In the genomic region with DNA sequence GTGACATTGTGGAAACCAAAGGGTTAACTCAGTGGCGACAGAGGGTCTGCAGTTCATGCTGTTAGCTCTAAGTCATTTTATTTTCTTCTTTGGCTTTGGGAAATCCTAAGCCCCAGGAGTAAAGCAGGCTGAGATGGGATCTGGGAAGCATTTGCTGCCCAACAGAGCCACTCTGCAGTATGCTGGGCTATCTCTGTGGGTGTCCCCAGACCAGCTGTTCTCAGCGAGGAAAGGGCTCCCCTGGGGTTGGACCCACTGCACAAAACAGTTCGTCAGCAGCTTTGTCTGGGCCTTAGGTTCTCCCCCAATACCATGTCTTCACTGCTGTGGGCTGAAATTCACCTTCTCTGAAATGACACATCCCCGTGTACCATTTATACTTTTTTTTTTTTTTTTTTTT, we compare ENCODE assay signal across 25 cellular contexts. TPM values are rescaled to one million over a fixed set of nuclear protein-coding genes. Genes with fewer than 3 reads are reported as not detected.
"Had no signal": no experiment of that assay in that cellular context is flagged by ENCODE, and none has a peak within 500 bp of the region (broad histone marks: within the 10 kb centered on the region; RNA-seq: fewer than 3 reads in every experiment).

No MANE protein-coding gene starts in this region.

- H3K4me3 Mint-ChIP-seq: activated CD4-positive, alpha-beta T cell treated with anti-CD3 and anti-CD28 coated beads, Interleukin-2, amount 10 ng/mL, durations not matched to agents 7 days and 5 days; activated naive CD4-positive, alpha-beta T cell treated with anti-CD3 and anti-CD28 coated beads, Interleukin-2, amount 50 U/mL, for 24 hours; naive thymus-derived CD4-positive, alpha-beta T cell; T-helper 2 cell treated with Interferon-gamma antibody and Interleukin-4, amounts not matched to agents 5 μg/mL and 100 μg/mL, for 36 hours had no signal

- H3K4me1 Mint-ChIP-seq: activated CD4-positive, alpha-beta T cell treated with anti-CD3 and anti-CD28 coated beads, Interleukin-2, amount 10 ng/mL, durations not matched to agents 7 days and 5 days; activated naive CD4-positive, alpha-beta T cell treated with anti-CD3 and anti-CD28 coated beads, Interleukin-2, amount 50 U/mL, for 24 hours; naive thymus-derived CD4-positive, alpha-beta T cell had no signal

- H3K4me1 ChIP-seq: left lung, pancreas, right lobe of liver, tibial artery had no signal

- H3K9me3 ChIP-seq: gastrocnemius medialis, heart left ventricle, left lung, mucosa of descending colon, neutrophil, pancreas, right lobe of liver, tibial artery had no signal

- ATAC-seq: activated CD4-positive, CD25-positive, alpha-beta regulatory T cell treated with anti-CD3 and anti-CD28 coated beads, Interleukin-2, amount 50 U/mL, for 24 hours; esophagus mucosa; gastrocnemius medialis; left lung; mucosa of descending colon; naive thymus-derived CD4-positive, alpha-beta T cell; pancreas; right lobe of liver had no signal

- H3K27ac Mint-ChIP-seq: activated CD4-positive, alpha-beta T cell treated with anti-CD3 and anti-CD28 coated beads, Interleukin-2, amount 10 ng/mL, durations not matched to agents 7 days and 5 days; activated naive CD4-positive, alpha-beta T cell treated with anti-CD3 and anti-CD28 coated beads, Interleukin-2, amount 50 U/mL, for 24 hours; naive thymus-derived CD4-positive, alpha-beta T cell; T-helper 2 cell treated with Interferon-gamma antibody and Interleukin-4, amounts not matched to agents 5 μg/mL and 100 μg/mL, for 36 hours had no signal

- H3K9me3 Mint-ChIP-seq: activated CD4-positive, alpha-beta T cell treated with anti-CD3 and anti-CD28 coated beads, Interleukin-2, amount 10 ng/mL, durations not matched to agents 7 days and 5 days; activated naive CD4-positive, alpha-beta T cell treated with anti-CD3 and anti-CD28 coated beads, Interleukin-2, amount 50 U/mL, for 24 hours; naive thymus-derived CD4-positive, alpha-beta T cell; T-helper 2 cell treated with Interferon-gamma antibody and Interleukin-4, amounts not matched to agents 5 μg/mL and 100 μg/mL, for 36 hours had no signal

- H3K27ac ChIP-seq: gastrocnemius medialis, heart left ventricle, left lung, neutrophil, pancreas, right lobe of liver, tibial artery had no signal

- H3K36me3 ChIP-seq: gastrocnemius medialis, left lung, neutrophil, pancreas, right lobe of liver, tibial artery had no signal

- DNase-seq: activated CD4-positive, alpha-beta T cell treated with anti-CD3 and anti-CD28 coated beads, Interleukin-2, amount 10 ng/mL, durations not matched to agents 7 days and 5 days; activated CD8-positive, alpha-beta memory T cell treated with anti-CD3 and anti-CD28 coated beads for 24 hours; activated gamma-delta T cell; effector CD4-positive, alpha-beta T cell; gastrocnemius medialis; heart left ventricle; left lung; mucosa of descending colon; naive thymus-derived CD4-positive, alpha-beta T cell; pancreas; right lobe of liver; stimulated activated CD8-positive, alpha-beta memory T cell treated with anti-CD3 and anti-CD28 coated beads, Interleukin-4, amount 100 ng/mL, for 48 hours; stimulated activated naive CD4-positive, alpha-beta T cell; tibial artery had no signal

- H3K36me3 Mint-ChIP-seq: activated naive CD4-positive, alpha-beta T cell treated with anti-CD3 and anti-CD28 coated beads, Interleukin-2, amount 50 U/mL, for 24 hours; naive thymus-derived CD4-positive, alpha-beta T cell had no signal

- H3K4me3 ChIP-seq: gastrocnemius medialis, heart left ventricle, left lung, mucosa of descending colon, pancreas, right lobe of liver, tibial artery had no signal

- H3K27me3 ChIP-seq: gastrocnemius medialis, heart left ventricle, left lung, neutrophil, pancreas, right lobe of liver, tibial artery had no signal

RNA-seq across cellular contexts. Expression of a gene that starts 34.0 kb away (rescaled TPM):
- polyA plus RNA-seq: naive thymus-derived CD4-positive, alpha-beta T cell had no signal

RNA-seq across cellular contexts. Expression of a gene that starts 45.2 kb away (rescaled TPM):
- total RNA-seq: activated CD4-positive, alpha-beta T cell treated with anti-CD3 and anti-CD28 coated beads, Interleukin-2, amount 10 ng/mL, durations not matched to agents 7 days and 5 days; astrocyte; bronchial epithelial cell; cerebellum; esophagus mucosa; gastrocnemius medialis; kidney epithelial cell; naive thymus-derived CD4-positive, alpha-beta T cell; pancreas; pulmonary artery endothelial cell; right lobe of liver; urinary bladder had no signal
- polyA plus RNA-seq: heart left ventricle; naive thymus-derived CD4-positive, alpha-beta T cell; urinary bladder had no signal
